In the genomic region with DNA sequence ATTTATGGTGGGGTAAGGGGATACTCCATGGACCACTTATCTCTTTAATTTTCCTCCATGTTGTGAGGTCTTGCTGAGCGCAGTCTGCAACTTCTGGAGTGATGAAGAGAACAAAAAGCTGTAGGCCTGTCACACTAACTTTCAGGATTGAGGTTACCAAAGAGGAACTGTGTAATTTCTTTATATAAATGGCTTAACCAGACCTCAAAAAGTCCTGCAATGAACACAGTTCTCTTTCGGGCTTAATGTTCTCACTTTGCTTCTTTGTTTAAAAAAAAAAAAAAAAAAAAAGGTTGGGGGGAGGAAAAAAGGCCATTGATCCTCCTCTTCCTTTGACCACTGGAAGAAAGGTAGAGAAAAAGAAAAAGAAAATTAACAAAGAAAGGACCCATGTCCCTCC, we compare ENCODE assay signal across 16 cellular contexts.
A peak's percentile ranks its signal among the peaks of the same experiment; 100 is the strongest.
DNase-seq lines count a peak whose midpoint lies in the region; ATAC-seq and TF ChIP-seq lines count a peak whose summit lies in the region.
"Had no signal": no experiment of that assay in that cellular context is flagged by ENCODE, and none has a peak within 500 bp of the region (broad histone marks: within the 10 kb centered on the region; RNA-seq: fewer than 3 reads in every experiment).

No MANE protein-coding gene starts in this region.

- peaks cover 7% of the 10 kb centered on the region for H3K4me1 ChIP-seq in left ventricle myocardium inferior

- no peaks in the 10 kb centered on the region for H3K9me3 Mint-ChIP-seq in nephron
- H3K9me3 Mint-ChIP-seq: CD4-positive, alpha-beta T cell had no signal

- no peak for DNase-seq in left ventricle myocardium inferior
- DNase-seq in activated CD8-positive, alpha-beta memory T cell treated with anti-CD3 and anti-CD28 coated beads, Interleukin-2, amount 50 U/mL, for 4 hours: no peak
- DNase-seq: activated CD4-positive, alpha-beta T cell treated with anti-CD3 and anti-CD28 coated beads for 4 hours; CD4-positive, alpha-beta T cell; MM.1S; NCI-H2227 treated with DMSO at 0.1 percent for 48 hours; T-helper 1 cell; tibial artery had no signal

- peaks cover 14% of the 10 kb centered on the region for H3K27me3 ChIP-seq in left ventricle myocardium inferior (ENCODE audit: low read depth)

- no peaks in the 10 kb centered on the region for H3K36me3 ChIP-seq in left ventricle myocardium inferior
- H3K36me3 ChIP-seq: tibial artery had no signal

- H3K4me3 ChIP-seq in left ventricle myocardium inferior: no peak overlapping the region
- H3K4me3 ChIP-seq: tibial artery had no signal

- H3K9me3 ChIP-seq in left ventricle myocardium inferior (replicated peaks): no peaks in the 10 kb centered on the region
- H3K9me3 ChIP-seq: tibial artery had no signal

- no peak for TF ChIP-seq CTCF in nephron (IDR thresholded peaks at IDR 0.05; ENCODE audit: unreplicated experiment in 3 of 3)
- TF ChIP-seq CTCF in left ventricle myocardium inferior (IDR thresholded peaks at IDR 0.05; ENCODE audit: borderline replicate concordance): no peak

- intact Hi-C loops in left ventricle myocardium inferior (cut with micrococcal nuclease): no loop called here

- peak overlapping the region in 2 of 3 experiments; percentile 0 to 32 for H3K27ac Mint-ChIP-seq in nephron
- H3K27ac Mint-ChIP-seq: CD4-positive, alpha-beta T cell had no signal

- no peaks in the 10 kb centered on the region for H3K36me3 Mint-ChIP-seq in nephron (ENCODE audit: low read depth)
- H3K36me3 Mint-ChIP-seq: mesothelial cell of epicardium had no signal

- peaks cover 29% of the 10 kb centered on the region for H3K4me1 Mint-ChIP-seq in nephron

- H3K27me3 Mint-ChIP-seq in nephron (ENCODE audit: low read depth): no peaks in the 10 kb centered on the region

- no peak overlapping the region for H3K27ac ChIP-seq in left ventricle myocardium inferior (replicated peaks)
- H3K27ac ChIP-seq: tibial artery had no signal

- no peak overlapping the region for H3K4me3 Mint-ChIP-seq in nephron
- H3K4me3 Mint-ChIP-seq: CD4-positive, alpha-beta T cell; mesothelial cell of epicardium had no signal

- ATAC-seq in GM18858 (IDR thresholded peaks at IDR 0.05; ENCODE audit: unreplicated experiment): peak; percentile 62
- ATAC-seq in GM21723 (IDR thresholded peaks at IDR 0.05; ENCODE audit: unreplicated experiment): peak; percentile 51
- ATAC-seq in HG03135 (IDR thresholded peaks at IDR 0.05; ENCODE audit: unreplicated experiment): peak; percentile 46
- ATAC-seq in HG03139 (IDR thresholded peaks at IDR 0.05; ENCODE audit: unreplicated experiment): no peak
- no peak for ATAC-seq in GM19397 (IDR thresholded peaks at IDR 0.05; ENCODE audit: unreplicated experiment)
- ATAC-seq: Panc1 had no signal

Comparison
In these comparisons a context has a peak if more than half of its experiments do, and no peak if none do; other contexts are left out.
1. ATAC-seq: peak in GM18858 (single experiment), GM21723 (single experiment) and HG03135 (single experiment); none in HG03139 (single experiment) and GM19397 (single experiment).